ENCODE assay signal across 22 cellular contexts in the genomic region with DNA sequence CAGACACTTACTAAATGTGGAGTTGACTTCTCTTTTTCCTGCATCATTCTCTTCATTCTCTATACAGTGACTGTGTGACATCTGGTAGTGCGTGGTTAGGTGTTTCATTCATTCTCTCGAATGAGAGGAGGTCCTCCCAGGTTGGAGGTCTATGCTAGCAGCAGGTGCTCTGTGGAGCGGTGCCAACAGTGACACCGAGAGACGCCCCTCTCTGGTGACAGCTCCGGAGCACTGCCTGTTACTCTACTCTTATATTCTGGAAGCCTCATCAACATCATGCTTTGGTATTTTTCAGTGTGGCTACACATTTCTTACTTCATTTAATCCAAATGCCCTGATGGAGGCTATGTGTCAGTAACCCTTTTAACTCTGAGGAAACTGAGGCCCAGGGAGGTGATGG. TPM values are rescaled to one million over a fixed set of nuclear protein-coding genes. Genes with fewer than 3 reads are reported as not detected.
"Had no signal": no experiment of that assay in that cellular context is flagged by ENCODE, and none has a peak within 500 bp of the region (broad histone marks: within the 10 kb centered on the region; RNA-seq: fewer than 3 reads in every experiment).

No MANE protein-coding gene starts in this region.

- H3K36me3 ChIP-seq: cardiac muscle cell had no signal

- H3K36me3 Mint-ChIP-seq: activated CD4-positive, alpha-beta memory T cell treated with anti-CD3 and anti-CD28 coated beads for 36 hours; activated naive CD4-positive, alpha-beta T cell treated with anti-CD3 and anti-CD28 coated beads, Interleukin-2, amount 50 U/mL, for 24 hours; immature natural killer cell; natural killer cell had no signal

- H3K4me3 Mint-ChIP-seq: activated B cell treated with CpG ODN at 0.5 μM for 24 hours; activated CD4-positive, alpha-beta memory T cell treated with anti-CD3 and anti-CD28 coated beads for 36 hours; activated CD4-positive, alpha-beta T cell treated with anti-CD3 and anti-CD28 coated beads for 36 hours; activated naive CD4-positive, alpha-beta T cell treated with anti-CD3 and anti-CD28 coated beads, Interleukin-2, amount 50 U/mL, for 24 hours; dendritic cell treated with granulocyte-macrophage colony-stimulating factor and Interleukin-4, amounts not matched to agents 40 ng/mL and 50 ng/mL, for 4 days; stimulated activated naive CD8-positive, alpha-beta T cell treated with anti-CD3 and anti-CD28 coated beads, Interleukin-15, amount 100 ng/mL, for 72 hours had no signal

- DNase-seq: activated B cell treated with CpG ODN at 0.5 μM for 24 hours; activated T-cell treated with anti-CD3 and anti-CD28 coated beads for 4 hours; anterior cingulate cortex; effector CD8-positive, alpha-beta T cell; left ventricle myocardium superior; mammary epithelial cell; midbrain; natural killer cell; retina; stimulated activated CD4-positive, alpha-beta T cell treated with anti-CD3 and anti-CD28 coated beads, Interleukin-12 subunit alpha, Interleukin-12 subunit beta, amount 100 ng/mL, for 4 hours; stimulated activated CD4-positive, alpha-beta T cell treated with anti-CD3 and anti-CD28 coated beads, Interleukin-4, amount 100 ng/mL, for 4 hours had no signal

- H3K4me3 ChIP-seq: body of pancreas, cardiac muscle cell, tibial nerve had no signal

- H3K27me3 ChIP-seq: body of pancreas, cardiac muscle cell, tibial nerve had no signal

- H3K4me1 ChIP-seq: foreskin keratinocyte, tibial nerve had no signal

- H3K9me3 ChIP-seq: body of pancreas had no signal

- H3K27ac ChIP-seq: body of pancreas, cardiac muscle cell, foreskin keratinocyte, tibial nerve had no signal

- ATAC-seq: body of pancreas, foreskin keratinocyte had no signal

- H3K9me3 Mint-ChIP-seq: activated naive CD4-positive, alpha-beta T cell treated with anti-CD3 and anti-CD28 coated beads, Interleukin-2, amount 50 U/mL, for 24 hours; immature natural killer cell; natural killer cell had no signal

- H3K27me3 Mint-ChIP-seq: activated CD4-positive, alpha-beta T cell treated with anti-CD3 and anti-CD28 coated beads for 36 hours had no signal

- H3K27ac Mint-ChIP-seq: activated B cell treated with CpG ODN at 0.5 μM for 24 hours; activated CD4-positive, alpha-beta memory T cell treated with anti-CD3 and anti-CD28 coated beads for 36 hours; activated CD4-positive, alpha-beta T cell treated with anti-CD3 and anti-CD28 coated beads for 36 hours; dendritic cell treated with granulocyte-macrophage colony-stimulating factor and Interleukin-4, amounts not matched to agents 40 ng/mL and 50 ng/mL, for 4 days; progenitor cell of endocrine pancreas had no signal

RNA-seq across cellular contexts. Expression of a gene that starts 50.2 kb away (rescaled TPM):
- total RNA-seq: activated B cell treated with CpG ODN at 0.5 μM for 24 hours; activated CD4-positive, alpha-beta memory T cell treated with anti-CD3 and anti-CD28 coated beads for 36 hours; activated CD4-positive, alpha-beta T cell treated with anti-CD3 and anti-CD28 coated beads for 36 hours; foreskin keratinocyte; mammary epithelial cell had no signal
- polyA plus RNA-seq: foreskin keratinocyte, immature natural killer cell, mammary epithelial cell had no signal
